24 cellular contexts compared by ENCODE assay signal in genomic region chr6:149194815-149195558, GRCh38.
DNase-seq lines count a peak whose midpoint lies in the region; ATAC-seq and TF ChIP-seq lines count a peak whose summit lies in the region.
"Had no signal": no experiment of that assay in that cellular context is flagged by ENCODE, and none has a peak within 500 bp of the region (broad histone marks: within the 10 kb centered on the region; RNA-seq: fewer than 3 reads in every experiment).

No MANE protein-coding gene starts in this region.

- no peak for TF ChIP-seq CTCF in gastroesophageal sphincter (IDR thresholded peaks at IDR 0.05)

- DNase-seq in activated naive CD4-positive, alpha-beta T cell treated with anti-CD3 and anti-CD28 coated beads, Interleukin-2, amount 10 ng/mL, durations not matched to agents 7 days and 5 days, result no peak
- no peak for DNase-seq in activated naive CD4-positive, alpha-beta T cell treated with Interleukin-2 at 50 U/mL for 16 hours
- no peak for DNase-seq in central memory CD8-positive, alpha-beta T cell (ENCODE audit: low spot score in 2 of 2)
- no peak for DNase-seq in islet precursor cell
- DNase-seq: activated CD4-positive, alpha-beta T cell treated with anti-CD3 and anti-CD28 coated beads for 48 hours; activated T-cell treated with anti-CD3 and anti-CD28 coated beads, Interleukin-2, amount 50 U/mL, for 48 hours; brain microvascular endothelial cell; cortex of kidney; DMS53; heart left ventricle; HFFc6; immature natural killer cell; Kasumi-1; NCI-H1092 treated with DMSO at 0.1 percent for 48 hours; NCI-H2107; NCI-H524; retina; stimulated activated CD4-positive, alpha-beta T cell treated with anti-CD3 and anti-CD28 coated beads, Interleukin-12 subunit alpha, Interleukin-12 subunit beta, amount 100 ng/mL, for 4 hours had no signal

- no peak overlapping the region for H3K27ac ChIP-seq in gastroesophageal sphincter
- H3K27ac ChIP-seq: brain microvascular endothelial cell, heart left ventricle, neutrophil had no signal

- CTCF ChIA-PET in activated naive CD4-positive, alpha-beta T cell treated with anti-CD3 and anti-CD28 coated beads, Interleukin-2, amount 10 ng/mL, durations not matched to agents 7 days and 5 days (lab: Charles Lee), result interaction anchor here (1.1 to 1.2 kb wide), 2 partner anchors 14 to 113 kb away, joined by 3 read pairs; no protein-coding TSS in a partner anchor

- no peak overlapping the region for H3K4me3 Mint-ChIP-seq in activated naive CD4-positive, alpha-beta T cell treated with anti-CD3 and anti-CD28 coated beads, Interleukin-2, amount 10 ng/mL, durations not matched to agents 7 days and 5 days
- H3K4me3 Mint-ChIP-seq in central memory CD8-positive, alpha-beta T cell, result peak overlapping the region; percentile 12
- H3K4me3 Mint-ChIP-seq: CD14-positive monocyte, HFFc6, immature natural killer cell had no signal

- no peak for TF ChIP-seq POLR2A in gastroesophageal sphincter (IDR thresholded peaks at IDR 0.05)

- no peak for TF ChIP-seq EP300 in gastroesophageal sphincter (IDR thresholded peaks at IDR 0.05)

- no peaks in the 10 kb centered on the region for H3K27me3 ChIP-seq in gastroesophageal sphincter
- H3K27me3 ChIP-seq: brain microvascular endothelial cell, heart left ventricle, neutrophil had no signal

- peaks cover 59% of the 10 kb centered on the region for H3K36me3 Mint-ChIP-seq in activated naive CD4-positive, alpha-beta T cell treated with anti-CD3 and anti-CD28 coated beads, Interleukin-2, amount 10 ng/mL, durations not matched to agents 7 days and 5 days
- no peaks in the 10 kb centered on the region for H3K36me3 Mint-ChIP-seq in central memory CD8-positive, alpha-beta T cell (ENCODE audit: insufficient read depth)
- H3K36me3 Mint-ChIP-seq: CD14-positive monocyte, immature natural killer cell had no signal

- WGBS in gastroesophageal sphincter (ENCODE audit: low coverage in 1 of 2), 2 donors, result 60 to 91% methylated on average over 4 to 8 of the region's 8 CpGs

- peak overlapping the region; percentile 42 for H3K27ac Mint-ChIP-seq in activated naive CD4-positive, alpha-beta T cell treated with anti-CD3 and anti-CD28 coated beads, Interleukin-2, amount 10 ng/mL, durations not matched to agents 7 days and 5 days
- no peak overlapping the region for H3K27ac Mint-ChIP-seq in central memory CD8-positive, alpha-beta T cell (ENCODE audit: low read depth)
- H3K27ac Mint-ChIP-seq: CD14-positive monocyte, HFFc6, immature natural killer cell had no signal

- peaks cover 16% of the 10 kb centered on the region for H3K4me1 Mint-ChIP-seq in activated naive CD4-positive, alpha-beta T cell treated with anti-CD3 and anti-CD28 coated beads, Interleukin-2, amount 10 ng/mL, durations not matched to agents 7 days and 5 days
- H3K4me1 Mint-ChIP-seq in central memory CD8-positive, alpha-beta T cell, result peaks cover 14% of the 10 kb centered on the region
- H3K4me1 Mint-ChIP-seq: immature natural killer cell had no signal

- peaks cover 46% of the 10 kb centered on the region for H3K9me3 Mint-ChIP-seq in activated naive CD4-positive, alpha-beta T cell treated with anti-CD3 and anti-CD28 coated beads, Interleukin-2, amount 10 ng/mL, durations not matched to agents 7 days and 5 days
- H3K9me3 Mint-ChIP-seq in central memory CD8-positive, alpha-beta T cell, result peaks cover 5% of the 10 kb centered on the region

- H3K4me3 ChIP-seq in gastroesophageal sphincter, result no peak overlapping the region
- H3K4me3 ChIP-seq: heart left ventricle had no signal

- no peaks in the 10 kb centered on the region for H3K36me3 ChIP-seq in gastroesophageal sphincter
- H3K36me3 ChIP-seq: brain microvascular endothelial cell, heart left ventricle, neutrophil had no signal

- peaks cover 0 to 21% (median 0%) of the 10 kb centered on the region in 3 donors for H3K9me3 ChIP-seq in gastroesophageal sphincter
- H3K9me3 ChIP-seq: neutrophil had no signal

- no peaks in the 10 kb centered on the region for H3K27me3 Mint-ChIP-seq in activated naive CD4-positive, alpha-beta T cell treated with anti-CD3 and anti-CD28 coated beads, Interleukin-2, amount 10 ng/mL, durations not matched to agents 7 days and 5 days
- H3K27me3 Mint-ChIP-seq in central memory CD8-positive, alpha-beta T cell, result no peaks in the 10 kb centered on the region

- ATAC-seq in GM18511 (IDR thresholded peaks at IDR 0.05; ENCODE audit: unreplicated experiment) (peak; percentile 49), GM21825 (IDR thresholded peaks at IDR 0.05; ENCODE audit: unreplicated experiment) (peak; percentile 49), gastroesophageal sphincter (no peak), HG03280 (IDR thresholded peaks at IDR 0.05; ENCODE audit: unreplicated experiment) (no peak)
- no peak for ATAC-seq in central memory CD8-positive, alpha-beta T cell (replicated peaks; ENCODE audit: extremely low read depth, poor library complexity, severe bottlenecking)
- ATAC-seq: heart left ventricle had no signal

- H3K4me1 ChIP-seq in gastroesophageal sphincter, result no peaks in the 10 kb centered on the region

Comparison
In these comparisons a context has a peak if more than half of its experiments do, and no peak if none do; other contexts are left out.
1. ATAC-seq: peak in GM18511 (single experiment) and GM21825 (single experiment); none in central memory CD8-positive, alpha-beta T cell (single experiment), gastroesophageal sphincter (single experiment) and HG03280 (single experiment).